ENCODE assay signal across 16 cellular contexts in genomic region chr20:41148956-41149355, GRCh38. TPM values are rescaled to one million over a fixed set of nuclear protein-coding genes. Genes with fewer than 3 reads are reported as not detected.
A peak's percentile ranks its signal among the peaks of the same experiment; 100 is the strongest.
DNase-seq lines count a peak whose midpoint lies in the region; ATAC-seq and TF ChIP-seq lines count a peak whose summit lies in the region.
"Had no signal": no experiment of that assay in that cellular context is flagged by ENCODE, and none has a peak within 500 bp of the region (broad histone marks: within the 10 kb centered on the region; RNA-seq: fewer than 3 reads in every experiment).

No MANE protein-coding gene starts in this region.

- no peaks in the 10 kb centered on the region for H3K9me3 Mint-ChIP-seq in CD4-positive, CD25-positive, alpha-beta regulatory T cell
- no peaks in the 10 kb centered on the region for H3K9me3 Mint-ChIP-seq in CD4-positive, alpha-beta T cell
- no peaks in the 10 kb centered on the region for H3K9me3 Mint-ChIP-seq in activated naive CD8-positive, alpha-beta T cell treated with anti-CD3 and anti-CD28 coated beads for 36 hours
- no peaks in the 10 kb centered on the region for H3K9me3 Mint-ChIP-seq in naive B cell
- H3K9me3 Mint-ChIP-seq: WTC11 had no signal

- no peaks in the 10 kb centered on the region for H3K9me3 ChIP-seq in CD4-positive, CD25-positive, alpha-beta regulatory T cell (ENCODE audit: control insufficient read depth in 2 of 2, low read length in 2 of 2)
- no peaks in the 10 kb centered on the region for H3K9me3 ChIP-seq in CD4-positive, alpha-beta T cell (ENCODE audit: control insufficient read depth, low read length)
- H3K9me3 ChIP-seq in HAP-1, result no peaks in the 10 kb centered on the region
- H3K9me3 ChIP-seq: right lobe of liver had no signal

- CTCF ChIA-PET in CD4-positive, alpha-beta T cell (lab: Charles Lee), result interaction anchor here (0.9 to 1.2 kb wide), 3 partner anchors 10 to 24 kb away, joined by 3 to 5 read pairs (median 3); partner anchors contain the start of gene PLCG1

- peaks cover 31% of the 10 kb centered on the region for H3K36me3 Mint-ChIP-seq in CD4-positive, CD25-positive, alpha-beta regulatory T cell
- H3K36me3 Mint-ChIP-seq in CD4-positive, alpha-beta T cell (ENCODE audit: low read depth), result peaks cover 34% of the 10 kb centered on the region
- H3K36me3 Mint-ChIP-seq in activated naive CD8-positive, alpha-beta T cell treated with anti-CD3 and anti-CD28 coated beads for 36 hours, result peaks cover 67% of the 10 kb centered on the region
- H3K36me3 Mint-ChIP-seq in naive B cell, result peaks cover 5 to 7% of the 10 kb centered on the region in 2 donors

- in situ Hi-C loops in HAP-1 (cut with MboI; ENCODE audit: low sequenced_read_pairs), result no loop called here

- H3K4me1 ChIP-seq in CD4-positive, CD25-positive, alpha-beta regulatory T cell (ENCODE audit: control insufficient read depth, insufficient read depth, low read length, poor library complexity, severe bottlenecking), result peaks cover 100% of the 10 kb centered on the region
- no peaks in the 10 kb centered on the region for H3K4me1 ChIP-seq in HAP-1
- H3K4me1 ChIP-seq: right lobe of liver had no signal

- H3K4me3 ChIP-seq in CD4-positive, CD25-positive, alpha-beta regulatory T cell (ENCODE audit: low read depth, low read length), result peak overlapping the region; percentile 55
- H3K4me3 ChIP-seq in HAP-1, result no peak overlapping the region
- H3K4me3 ChIP-seq: GM23248, right lobe of liver had no signal

- peak overlapping the region; percentile 73 for H3K27ac ChIP-seq in CD4-positive, CD25-positive, alpha-beta regulatory T cell (ENCODE audit: insufficient read depth, low read length, poor library complexity, severe bottlenecking)
- peak overlapping the region; percentile 56 for H3K27ac ChIP-seq in CD4-positive, alpha-beta T cell (ENCODE audit: low read depth, low read length)
- H3K27ac ChIP-seq: GM23248, right lobe of liver had no signal

- DNase-seq in CD4-positive, CD25-positive, alpha-beta regulatory T cell, result no peak
- no peak for DNase-seq in CD4-positive, alpha-beta T cell
- no peak for DNase-seq in activated naive CD8-positive, alpha-beta T cell treated with anti-CD3 and anti-CD28 coated beads for 36 hours
- DNase-seq in naive B cell (no peak), HAP-1 (ENCODE audit: low spot score in 2 of 2) (no peak), kidney tubule cell (ENCODE audit: low spot score) (no peak)
- DNase-seq: aorta; GM23248; KBM-7; NCI-H2081; NCI-H774; right lobe of liver; stimulated activated CD4-positive, alpha-beta T cell treated with anti-CD3 and anti-CD28 coated beads, Interleukin-1b, Interleukin-23, amount 100 ng/mL, for 48 hours had no signal

- no peak for TF ChIP-seq CTCF in CD4-positive, alpha-beta T cell (IDR thresholded peaks at IDR 0.05)

- peaks cover 7% of the 10 kb centered on the region for H3K36me3 ChIP-seq in CD4-positive, CD25-positive, alpha-beta regulatory T cell (ENCODE audit: control insufficient read depth, insufficient read depth, low read length)
- H3K36me3 ChIP-seq in HAP-1 (replicated peaks), result peaks cover 12% of the 10 kb centered on the region
- H3K36me3 ChIP-seq: right lobe of liver had no signal

- intact Hi-C loops in CD4-positive, alpha-beta T cell (cut with DNase I, micrococcal nuclease), result no loop called here

- H3K27me3 ChIP-seq in CD4-positive, CD25-positive, alpha-beta regulatory T cell (ENCODE audit: control insufficient read depth, insufficient read depth, low read length), result no peaks in the 10 kb centered on the region
- H3K27me3 ChIP-seq in CD4-positive, alpha-beta T cell (ENCODE audit: control insufficient read depth, insufficient read depth, low read length), result no peaks in the 10 kb centered on the region
- no peaks in the 10 kb centered on the region for H3K27me3 ChIP-seq in HAP-1 (ENCODE audit: low read depth)
- H3K27me3 ChIP-seq: right lobe of liver had no signal

- POLR2A ChIA-PET in CD4-positive, alpha-beta T cell (lab: Charles Lee), result interaction anchor here (0.9 to 5.4 kb wide), 3 partner anchors 8 to 25 kb away, joined by 4 to 99 read pairs (median 6); partner anchors contain the start of gene PLCG1

- H3K27me3 Mint-ChIP-seq in CD4-positive, CD25-positive, alpha-beta regulatory T cell, result no peaks in the 10 kb centered on the region
- no peaks in the 10 kb centered on the region for H3K27me3 Mint-ChIP-seq in CD4-positive, alpha-beta T cell
- no peaks in the 10 kb centered on the region for H3K27me3 Mint-ChIP-seq in activated naive CD8-positive, alpha-beta T cell treated with anti-CD3 and anti-CD28 coated beads for 36 hours
- peaks cover 0 to 11% (median 0%) of the 10 kb centered on the region in 3 donors for H3K27me3 Mint-ChIP-seq in naive B cell
- H3K27me3 Mint-ChIP-seq: B cell had no signal

- ATAC-seq in CD4-positive, CD25-positive, alpha-beta regulatory T cell (ENCODE audit: low read depth in 2 of 2), result no peak
- no peak for ATAC-seq in CD4-positive, alpha-beta T cell (ENCODE audit: poor library complexity)
- no peak for ATAC-seq in naive B cell (ENCODE audit: low read depth in 2 of 2)
- no peak for ATAC-seq in HG03432 (IDR thresholded peaks at IDR 0.05; ENCODE audit: unreplicated experiment)
- ATAC-seq: right lobe of liver, WTC11 had no signal

- H3K4me1 Mint-ChIP-seq in CD4-positive, CD25-positive, alpha-beta regulatory T cell, result peaks cover 38 to 100% (median 82%) of the 10 kb centered on the region in 4 donors
- peaks cover 93% of the 10 kb centered on the region for H3K4me1 Mint-ChIP-seq in CD4-positive, alpha-beta T cell (ENCODE audit: low read depth)
- H3K4me1 Mint-ChIP-seq in activated naive CD8-positive, alpha-beta T cell treated with anti-CD3 and anti-CD28 coated beads for 36 hours, result peaks cover 87% of the 10 kb centered on the region
- peaks cover 48 to 78% (median 64%) of the 10 kb centered on the region in 3 donors for H3K4me1 Mint-ChIP-seq in naive B cell

- H3K4me3 Mint-ChIP-seq in CD4-positive, CD25-positive, alpha-beta regulatory T cell, result peak overlapping the region; percentile 56 to 97 (median 65)
- H3K4me3 Mint-ChIP-seq in CD4-positive, alpha-beta T cell, result peak overlapping the region; percentile 52
- no peak overlapping the region for H3K4me3 Mint-ChIP-seq in activated naive CD8-positive, alpha-beta T cell treated with anti-CD3 and anti-CD28 coated beads for 36 hours
- no peak overlapping the region for H3K4me3 Mint-ChIP-seq in naive B cell
- H3K4me3 Mint-ChIP-seq: B cell, WTC11 had no signal

- H3K27ac Mint-ChIP-seq in CD4-positive, CD25-positive, alpha-beta regulatory T cell, result peak overlapping the region; percentile 94 to 96 (median 94)
- H3K27ac Mint-ChIP-seq in CD4-positive, alpha-beta T cell, result peak overlapping the region; percentile 96
- H3K27ac Mint-ChIP-seq in activated naive CD8-positive, alpha-beta T cell treated with anti-CD3 and anti-CD28 coated beads for 36 hours, result peak overlapping the region; percentile 57
- peak overlapping the region in 4 of 6 donors; percentile 2 to 71 (median 6) for H3K27ac Mint-ChIP-seq in naive B cell
- H3K27ac Mint-ChIP-seq: B cell, WTC11 had no signal

RNA-seq across cellular contexts. Expression of gene PLCG1, which starts 11.6 kb away (rescaled TPM):
- total RNA-seq in CD4-positive, CD25-positive, alpha-beta regulatory T cell, result 540 TPM
- 10 to 100 TPM; 30.4 to 36.1 (median 33.0) TPM for polyA plus RNA-seq in CD4-positive, CD25-positive, alpha-beta regulatory T cell
- 100 to 1,000 TPM; 387 to 404 TPM for total RNA-seq in CD4-positive, alpha-beta T cell
- total RNA-seq in activated naive CD8-positive, alpha-beta T cell treated with anti-CD3 and anti-CD28 coated beads for 36 hours, result 100 to 1,000 TPM; 156 to 162 TPM
- polyA plus RNA-seq in naive B cell (ENCODE audit: low read depth in 6 of 6), result 10 to 100 TPM in 2 of 6 donors, 1 to 10 TPM in 4; 1.6 to 18.1 (median 8.0) TPM

Comparison
In these comparisons a context has a peak if more than half of its experiments do, and no peak if none do; other contexts are left out.
1. H3K27ac Mint-ChIP-seq: peak in every context shown above with its lines; median percentile 96 in CD4-positive, alpha-beta T cell; 94 in CD4-positive, CD25-positive, alpha-beta regulatory T cell; 57 in activated naive CD8-positive, alpha-beta T cell treated with anti-CD3 and anti-CD28 coated beads for 36 hours; 6 in naive B cell.
2. H3K4me3 Mint-ChIP-seq: peak in CD4-positive, CD25-positive, alpha-beta regulatory T cell (4 of 4) and CD4-positive, alpha-beta T cell (single experiment); none in activated naive CD8-positive, alpha-beta T cell treated with anti-CD3 and anti-CD28 coated beads for 36 hours (single experiment) and naive B cell (0 of 8).